ENCODE assay signal across 1 cellular context in genomic region chr11:59550368-59550841, GRCh38.
A peak's percentile ranks its signal among the peaks of the same experiment; 100 is the strongest.
TF ChIP-seq lines count a peak whose summit lies in the region.

No MANE protein-coding gene starts in this region.

TF ChIP-seq in GM23338, 12 proteins besides CTCF, POLR2A, EP300 and RAD21 (continued from another document):
- TF ChIP-seq EZH2 (IDR thresholded peaks at IDR 0.05; ENCODE audit: low read depth, unreplicated experiment) (no peak), POLR2AphosphoS5 (IDR thresholded peaks at IDR 0.05; ENCODE audit: low read depth) (no peak), STAT1 (IDR thresholded peaks at IDR 0.05; ENCODE audit: unreplicated experiment) (no peak), ETS1 (IDR thresholded peaks at IDR 0.05) (peak; percentile 65)
